8 cellular contexts compared by ENCODE assay signal in genomic region chr14:59869381-59870255, GRCh38. TPM values are rescaled to one million over a fixed set of nuclear protein-coding genes. Genes with fewer than 3 reads are reported as not detected.
DNase-seq lines count a peak whose midpoint lies in the region; ATAC-seq and TF ChIP-seq lines count a peak whose summit lies in the region.

No MANE protein-coding gene starts in this region.

- H3K27ac Mint-ChIP-seq in activated CD8-positive, alpha-beta memory T cell treated with anti-CD3 and anti-CD28 coated beads, Interleukin-2, amount 10 ng/mL, durations not matched to agents 7 days and 5 days: no peak overlapping the region
- H3K27ac Mint-ChIP-seq in activated T-helper 17 cell treated with anti-CD3 and anti-CD28 coated beads, Interleukin-2, amount 50 U/mL, for 72 hours: no peak overlapping the region

- H3K4me1 ChIP-seq in left lung (peaks cover 5 to 20% of the 10 kb centered on the region in 2 donors), thoracic aorta (ENCODE audit: control insufficient read depth in 1 of 2, low read depth in 2 of 2) (peaks cover 0 to 9% of the 10 kb centered on the region in 2 donors)

- H3K27me3 ChIP-seq in left lung (peaks cover 57 to 84% of the 10 kb centered on the region in 2 donors), thoracic aorta (replicated peaks; ENCODE audit: insufficient read depth) (no peaks in the 10 kb centered on the region)

- no peak overlapping the region for H3K27ac ChIP-seq in left lung
- H3K27ac ChIP-seq in thoracic aorta: peak overlapping the region in 1 of 2 donors; percentile 64

- peaks cover 6% of the 10 kb centered on the region for H3K4me1 Mint-ChIP-seq in activated CD8-positive, alpha-beta memory T cell treated with anti-CD3 and anti-CD28 coated beads, Interleukin-2, amount 10 ng/mL, durations not matched to agents 7 days and 5 days
- H3K4me1 Mint-ChIP-seq in activated T-helper 17 cell treated with anti-CD3 and anti-CD28 coated beads, Interleukin-2, amount 50 U/mL, for 72 hours: no peaks in the 10 kb centered on the region

- no peak for ATAC-seq in activated CD8-positive, alpha-beta memory T cell treated with anti-CD3 and anti-CD28 coated beads, Interleukin-2, amount 10 ng/mL, durations not matched to agents 7 days and 5 days
- no peak for ATAC-seq in activated T-helper 17 cell treated with anti-CD3 and anti-CD28 coated beads, Interleukin-2, amount 50 U/mL, for 72 hours (replicated peaks)
- ATAC-seq in left lung: no peak
- no peak for ATAC-seq in thoracic aorta (ENCODE audit: insufficient number of reproducible peaks, low FRiP score, low read depth)
- ATAC-seq in GM21529 (IDR thresholded peaks at IDR 0.05; ENCODE audit: unreplicated experiment): no peak
- no peak for ATAC-seq in GM21576 (IDR thresholded peaks at IDR 0.05; ENCODE audit: unreplicated experiment)

- no peaks in the 10 kb centered on the region for H3K36me3 Mint-ChIP-seq in activated CD8-positive, alpha-beta memory T cell treated with anti-CD3 and anti-CD28 coated beads, Interleukin-2, amount 10 ng/mL, durations not matched to agents 7 days and 5 days
- no peaks in the 10 kb centered on the region for H3K36me3 Mint-ChIP-seq in activated T-helper 17 cell treated with anti-CD3 and anti-CD28 coated beads, Interleukin-2, amount 50 U/mL, for 72 hours (ENCODE audit: low read depth)

- no peaks in the 10 kb centered on the region for H3K36me3 ChIP-seq in left lung
- no peaks in the 10 kb centered on the region for H3K36me3 ChIP-seq in thoracic aorta

- H3K9me3 ChIP-seq in left lung (no peaks in the 10 kb centered on the region), thoracic aorta (no peaks in the 10 kb centered on the region)

- no peaks in the 10 kb centered on the region for H3K9me3 Mint-ChIP-seq in activated CD8-positive, alpha-beta memory T cell treated with anti-CD3 and anti-CD28 coated beads, Interleukin-2, amount 10 ng/mL, durations not matched to agents 7 days and 5 days (ENCODE audit: low read depth)
- H3K9me3 Mint-ChIP-seq in activated T-helper 17 cell treated with anti-CD3 and anti-CD28 coated beads, Interleukin-2, amount 50 U/mL, for 72 hours: no peaks in the 10 kb centered on the region

- H3K27me3 Mint-ChIP-seq in activated CD8-positive, alpha-beta memory T cell treated with anti-CD3 and anti-CD28 coated beads, Interleukin-2, amount 10 ng/mL, durations not matched to agents 7 days and 5 days: peaks cover 73% of the 10 kb centered on the region
- H3K27me3 Mint-ChIP-seq in activated T-helper 17 cell treated with anti-CD3 and anti-CD28 coated beads, Interleukin-2, amount 50 U/mL, for 72 hours: peaks cover 39% of the 10 kb centered on the region

- H3K4me3 ChIP-seq in left lung (peak overlapping the region; percentile 48 to 51), thoracic aorta (peak overlapping the region; percentile 89)

- intact Hi-C loops in left lung (cut with DNase I): no loop called here

- no peak for DNase-seq in activated CD8-positive, alpha-beta memory T cell treated with anti-CD3 and anti-CD28 coated beads, Interleukin-2, amount 10 ng/mL, durations not matched to agents 7 days and 5 days
- no peak for DNase-seq in activated CD8-positive, alpha-beta memory T cell treated with anti-CD3 and anti-CD28 coated beads, Interleukin-2, amount 50 U/mL, for 48 hours
- DNase-seq in left lung (peak in 1 of 2 donors; percentile 78), thoracic aorta (ENCODE audit: low spot score) (no peak)
- no peak for DNase-seq in activated CD4-positive, CD25-positive, alpha-beta regulatory T cell treated with anti-CD3 and anti-CD28 coated beads, Interleukin-2, amount 50 U/mL, for 72 hours

- H3K4me3 Mint-ChIP-seq in activated CD8-positive, alpha-beta memory T cell treated with anti-CD3 and anti-CD28 coated beads, Interleukin-2, amount 10 ng/mL, durations not matched to agents 7 days and 5 days: peak overlapping the region; percentile 28
- H3K4me3 Mint-ChIP-seq in activated T-helper 17 cell treated with anti-CD3 and anti-CD28 coated beads, Interleukin-2, amount 50 U/mL, for 72 hours: peak overlapping the region; percentile 30

- no peak for TF ChIP-seq CTCF in left lung (IDR thresholded peaks at IDR 0.05)
- TF ChIP-seq CTCF in thoracic aorta (IDR thresholded peaks at IDR 0.05): no peak

- CTCF ChIA-PET in activated CD8-positive, alpha-beta memory T cell treated with anti-CD3 and anti-CD28 coated beads, Interleukin-2, amount 10 ng/mL, durations not matched to agents 7 days and 5 days (lab: Charles Lee): interaction anchor here (0.7 kb wide), 1 partner anchor 28 kb away, joined by 3 read pairs; no protein-coding TSS in a partner anchor

RNA-seq across cellular contexts. Expression of gene RTN1, which starts 1.0 kb away (rescaled TPM):
- total RNA-seq in activated CD8-positive, alpha-beta memory T cell treated with anti-CD3 and anti-CD28 coated beads, Interleukin-2, amount 10 ng/mL, durations not matched to agents 7 days and 5 days: not detected
- not detected for total RNA-seq in activated T-helper 17 cell treated with anti-CD3 and anti-CD28 coated beads, Interleukin-2, amount 50 U/mL, for 72 hours
- total RNA-seq in left lung (1 to 10 TPM; 3.6 to 7.9 TPM), thoracic aorta (100 to 1,000 TPM in 1 of 2 donors, 10 to 100 TPM in 1; 66.5 to 129 TPM)

RNA-seq across cellular contexts. Expression of gene LRRC9, which starts 50.3 kb away (rescaled TPM):
- not detected for total RNA-seq in activated CD8-positive, alpha-beta memory T cell treated with anti-CD3 and anti-CD28 coated beads, Interleukin-2, amount 10 ng/mL, durations not matched to agents 7 days and 5 days
- total RNA-seq in activated T-helper 17 cell treated with anti-CD3 and anti-CD28 coated beads, Interleukin-2, amount 50 U/mL, for 72 hours: not detected
- total RNA-seq in left lung (under 1 TPM in 1 of 2 donors, not detected in 1; 0.05 TPM), thoracic aorta (not detected)

Comparison
In these comparisons a context has a peak if more than half of its experiments do, and no peak if none do; other contexts are left out.
1. RNA of gene RTN1, which starts 1.0 kb away (total RNA-seq): 66.5 to 129 TPM in thoracic aorta; 3.6 to 7.9 TPM in left lung, not detected in activated CD8-positive, alpha-beta memory T cell treated with anti-CD3 and anti-CD28 coated beads, Interleukin-2, amount 10 ng/mL, durations not matched to agents 7 days and 5 days and not detected in activated T-helper 17 cell treated with anti-CD3 and anti-CD28 coated beads, Interleukin-2, amount 50 U/mL, for 72 hours; every median in the first group is over 4 times any median in the second.